Comparison of ENCODE assay signal across 23 cellular contexts in genomic region chr10:60958892-60959601, GRCh38. TPM values are rescaled to one million over a fixed set of nuclear protein-coding genes. Genes with fewer than 3 reads are reported as not detected.
A peak's percentile ranks its signal among the peaks of the same experiment; 100 is the strongest.
DNase-seq lines count a peak whose midpoint lies in the region; ATAC-seq and TF ChIP-seq lines count a peak whose summit lies in the region.
"Had no signal": no experiment of that assay in that cellular context is flagged by ENCODE, and none has a peak within 500 bp of the region (broad histone marks: within the 10 kb centered on the region; RNA-seq: fewer than 3 reads in every experiment).

No MANE protein-coding gene starts in this region.

- peak overlapping the region; percentile 19 for H3K27ac ChIP-seq in brain microvascular endothelial cell
- H3K27ac ChIP-seq: foreskin keratinocyte, transverse colon had no signal

- CTCF ChIA-PET in activated CD4-positive, alpha-beta memory T cell treated with anti-CD3 and anti-CD28 coated beads for 36 hours (lab: Charles Lee), result interaction anchor here (1.3 kb wide), 1 partner anchor 142 kb away, joined by 3 read pairs; no protein-coding TSS in a partner anchor

- DNase-seq in AG08395 (ENCODE audit: low spot score) (peak; percentile 13), LHCN-M2 (ENCODE audit: low read depth) (peak; percentile 72), brain microvascular endothelial cell (peak; percentile 20), mesothelial cell of epicardium (ENCODE audit: low spot score in 2 of 2, unreplicated experiment in 2 of 2) (no peak), immature natural killer cell (no peak)
- DNase-seq in activated CD4-positive, alpha-beta memory T cell treated with anti-CD3 and anti-CD28 coated beads for 36 hours, result no peak
- DNase-seq in activated T-cell treated with anti-CD3 and anti-CD28 coated beads, Interleukin-2, amount 50 U/mL, for 1 hour, result no peak
- DNase-seq: ACHN; activated CD4-positive, alpha-beta T cell treated with anti-CD3 and anti-CD28 coated beads, Interleukin-2, amount 50 U/mL, for 4 hours; activated T-cell treated with anti-CD3 and anti-CD28 coated beads, Interleukin-2, amount 50 U/mL, for 48 hours; CD8-positive, alpha-beta T cell; DND-41; effector CD8-positive, alpha-beta T cell; NCI-H187; NCI-H446 treated with DMSO at 0.1 percent for 48 hours; posterior cingulate gyrus; stimulated activated naive B cell treated with anti-CD40 and anti-IgM and Interleukin-4, amounts not matched to agents 10 μg/mL and 1 μg/mL and 100 μg/mL, for 72 hours; transverse colon had no signal

- in situ Hi-C loops in brain microvascular endothelial cell (cut with HindIII; ENCODE audit: low pct_ligation_motif_present, low sequenced_read_pairs), result no loop called here

- TF ChIP-seq CTCF in brain microvascular endothelial cell (IDR thresholded peaks at IDR 0.05; ENCODE audit: low read depth, low read length, missing control alignments) (no peak), mesothelial cell of epicardium (IDR thresholded peaks at IDR 0.05; ENCODE audit: unreplicated experiment) (no peak)

- H3K4me3 Mint-ChIP-seq in mesothelial cell of epicardium (no peak overlapping the region), immature natural killer cell (no peak overlapping the region)
- no peak overlapping the region for H3K4me3 Mint-ChIP-seq in activated CD4-positive, alpha-beta memory T cell treated with anti-CD3 and anti-CD28 coated beads for 36 hours
- H3K4me3 Mint-ChIP-seq: activated naive CD8-positive, alpha-beta T cell; CD8-positive, alpha-beta T cell; stimulated activated naive B cell treated with anti-CD40 and anti-IgM and Interleukin-4, amounts not matched to agents 10 μg/mL and 1 μg/mL and 100 μg/mL, for 72 hours had no signal

- H3K27me3 Mint-ChIP-seq in mesothelial cell of epicardium (ENCODE audit: low read depth), result no peaks in the 10 kb centered on the region
- H3K27me3 Mint-ChIP-seq in activated CD4-positive, alpha-beta memory T cell treated with anti-CD3 and anti-CD28 coated beads for 36 hours, result peaks cover 12% of the 10 kb centered on the region
- peaks cover 0 to 3% (median 0%) of the 10 kb centered on the region in 3 donors for H3K27me3 Mint-ChIP-seq in immature natural killer cell (ENCODE audit: low read depth in 3 of 3)
- H3K27me3 Mint-ChIP-seq: stimulated activated naive B cell treated with anti-CD40 and anti-IgM and Interleukin-4, amounts not matched to agents 10 μg/mL and 1 μg/mL and 100 μg/mL, for 72 hours had no signal

- no peaks in the 10 kb centered on the region for H3K36me3 Mint-ChIP-seq in mesothelial cell of epicardium
- no peaks in the 10 kb centered on the region for H3K36me3 Mint-ChIP-seq in activated CD4-positive, alpha-beta memory T cell treated with anti-CD3 and anti-CD28 coated beads for 36 hours
- H3K36me3 Mint-ChIP-seq in immature natural killer cell, result no peaks in the 10 kb centered on the region
- H3K36me3 Mint-ChIP-seq: activated naive CD8-positive, alpha-beta T cell; CD8-positive, alpha-beta T cell; stimulated activated naive B cell treated with anti-CD40 and anti-IgM and Interleukin-4, amounts not matched to agents 10 μg/mL and 1 μg/mL and 100 μg/mL, for 72 hours had no signal

- intact Hi-C loops in activated CD4-positive, alpha-beta memory T cell treated with anti-CD3 and anti-CD28 coated beads for 36 hours (cut with micrococcal nuclease), result no loop called here

- H3K9me3 Mint-ChIP-seq in mesothelial cell of epicardium (no peaks in the 10 kb centered on the region), immature natural killer cell (peaks cover 0 to 2% (median 0%) of the 10 kb centered on the region in 6 donors)
- no peaks in the 10 kb centered on the region for H3K9me3 Mint-ChIP-seq in activated CD4-positive, alpha-beta memory T cell treated with anti-CD3 and anti-CD28 coated beads for 36 hours
- H3K9me3 Mint-ChIP-seq: CD8-positive, alpha-beta T cell; stimulated activated naive B cell treated with anti-CD40 and anti-IgM and Interleukin-4, amounts not matched to agents 10 μg/mL and 1 μg/mL and 100 μg/mL, for 72 hours had no signal

- no peak overlapping the region for H3K4me3 ChIP-seq in brain microvascular endothelial cell (ENCODE audit: low read depth, low read length)
- H3K4me3 ChIP-seq: transverse colon had no signal

- POLR2A ChIA-PET in activated CD4-positive, alpha-beta memory T cell treated with anti-CD3 and anti-CD28 coated beads for 36 hours (lab: Charles Lee), result no interaction called here

- no peaks in the 10 kb centered on the region for H3K36me3 ChIP-seq in brain microvascular endothelial cell (replicated peaks)
- H3K36me3 ChIP-seq: transverse colon had no signal

- H3K27me3 ChIP-seq in brain microvascular endothelial cell (replicated peaks), result no peaks in the 10 kb centered on the region
- H3K27me3 ChIP-seq: foreskin keratinocyte, transverse colon had no signal

- no peak for ATAC-seq in GM18870 (IDR thresholded peaks at IDR 0.05; ENCODE audit: unreplicated experiment)
- ATAC-seq: CD8-positive, alpha-beta T cell; foreskin keratinocyte; left lobe of liver; Panc1; stimulated activated naive B cell treated with anti-CD40 and anti-IgM and Interleukin-4, amounts not matched to agents 10 μg/mL and 1 μg/mL and 100 μg/mL, for 72 hours had no signal

- H3K27ac Mint-ChIP-seq in mesothelial cell of epicardium (peak overlapping the region; percentile 64), immature natural killer cell (no peak overlapping the region)
- H3K27ac Mint-ChIP-seq in activated CD4-positive, alpha-beta memory T cell treated with anti-CD3 and anti-CD28 coated beads for 36 hours, result no peak overlapping the region
- H3K27ac Mint-ChIP-seq: activated naive CD8-positive, alpha-beta T cell; CD8-positive, alpha-beta T cell; stimulated activated naive B cell treated with anti-CD40 and anti-IgM and Interleukin-4, amounts not matched to agents 10 μg/mL and 1 μg/mL and 100 μg/mL, for 72 hours had no signal

- H3K4me1 Mint-ChIP-seq in mesothelial cell of epicardium, result peaks cover 18% of the 10 kb centered on the region
- H3K4me1 Mint-ChIP-seq in activated CD4-positive, alpha-beta memory T cell treated with anti-CD3 and anti-CD28 coated beads for 36 hours (ENCODE audit: low read depth), result peaks cover 3% of the 10 kb centered on the region
- no peaks in the 10 kb centered on the region for H3K4me1 Mint-ChIP-seq in immature natural killer cell

RNA-seq across cellular contexts. Expression of gene RHOBTB1, which starts 15.1 kb away (rescaled TPM):
- total RNA-seq in LHCN-M2 (2014; rRNA removed) (19.1 and 20.0 TPM in 2 replicates), mesothelial cell of epicardium (50.3 to 52.5 TPM (median 51.2 TPM) in 3 replicates)
- polyA plus RNA-seq in LHCN-M2 (2012), result 25.1 TPM
- not detected for total RNA-seq in activated CD4-positive, alpha-beta memory T cell treated with anti-CD3 and anti-CD28 coated beads for 36 hours
- polyA plus RNA-seq in immature natural killer cell, result under 1 TPM in 2 of 3 donors, not detected in 1; 0.04 to 0.64 TPM
- total RNA-seq: CD8-positive, alpha-beta T cell had no signal

Comparison
In these comparisons a context has a peak if more than half of its experiments do, and no peak if none do; other contexts are left out.
1. DNase-seq: peak in AG08395 (single experiment), LHCN-M2 (single experiment) and brain microvascular endothelial cell (single experiment); none in mesothelial cell of epicardium (0 of 2), activated CD4-positive, alpha-beta memory T cell treated with anti-CD3 and anti-CD28 coated beads for 36 hours (single experiment), immature natural killer cell (0 of 3) and activated T-cell treated with anti-CD3 and anti-CD28 coated beads, Interleukin-2, amount 50 U/mL, for 1 hour (single experiment).
2. RNA of gene RHOBTB1, which starts 15.1 kb away (total RNA-seq): 50.3 to 52.5 TPM in mesothelial cell of epicardium and 19.1 to 20.0 TPM in LHCN-M2; not detected in activated CD4-positive, alpha-beta memory T cell treated with anti-CD3 and anti-CD28 coated beads for 36 hours; every median in the first group is over 10 times any median in the second.